ENCODE assay signal across 20 cellular contexts in genomic region chr13:74324338-74324737, GRCh38.
"Had no signal": no experiment of that assay in that cellular context is flagged by ENCODE, and none has a peak within 500 bp of the region (broad histone marks: within the 10 kb centered on the region; RNA-seq: fewer than 3 reads in every experiment).

No MANE protein-coding gene starts in this region.

- H3K36me3 Mint-ChIP-seq: neural progenitor cell; stimulated activated memory B cell treated with anti-CD40 and anti-IgM and Interleukin-4, amounts not matched to agents 10 μg/mL and 1 μg/mL and 100 μg/mL, for 72 hours had no signal

- H3K27ac Mint-ChIP-seq: immature natural killer cell; naive thymus-derived CD8-positive, alpha-beta T cell; nephron progenitor cell; stimulated activated memory B cell treated with anti-CD40 and anti-IgM and Interleukin-4, amounts not matched to agents 10 μg/mL and 1 μg/mL and 100 μg/mL, for 72 hours had no signal

- H3K4me1 Mint-ChIP-seq: immature natural killer cell; stimulated activated memory B cell treated with anti-CD40 and anti-IgM and Interleukin-4, amounts not matched to agents 10 μg/mL and 1 μg/mL and 100 μg/mL, for 72 hours had no signal

- H3K4me3 Mint-ChIP-seq: immature natural killer cell; naive thymus-derived CD8-positive, alpha-beta T cell; nephron progenitor cell; neural progenitor cell; stimulated activated memory B cell treated with anti-CD40 and anti-IgM and Interleukin-4, amounts not matched to agents 10 μg/mL and 1 μg/mL and 100 μg/mL, for 72 hours had no signal

- H3K9me3 Mint-ChIP-seq: nephron progenitor cell; neural progenitor cell; stimulated activated memory B cell treated with anti-CD40 and anti-IgM and Interleukin-4, amounts not matched to agents 10 μg/mL and 1 μg/mL and 100 μg/mL, for 72 hours had no signal

- DNase-seq: immature natural killer cell; kidney; left colon; left lung; lower lobe of right lung; mesenchymal stem cell; naive thymus-derived CD8-positive, alpha-beta T cell; nephron progenitor cell; psoas muscle; right lobe of liver; stimulated activated CD4-positive, alpha-beta T cell treated with anti-CD3 and anti-CD28 coated beads, Interleukin-1b, Interleukin-23, amount 100 ng/mL, for 48 hours; stimulated activated CD4-positive, alpha-beta T cell treated with anti-CD3 and anti-CD28 coated beads, Interleukin-2, amount 100 ng/mL, for 48 hours; stimulated activated CD4-positive, alpha-beta T cell treated with anti-CD3 and anti-CD28 coated beads, Interleukin-4, amount 100 ng/mL, for 4 hours; stimulated activated CD8-positive, alpha-beta memory T cell treated with anti-CD3 and anti-CD28 coated beads, Interleukin-4, amount 100 ng/mL, for 48 hours; stimulated activated naive CD8-positive, alpha-beta T cell treated with anti-CD3 and anti-CD28 coated beads, Interleukin-15, Interleukin-2, amounts not matched to agents 100 U/mL and 50 U/mL, for 24 hours; tibial artery; trophoblast cell; uterus had no signal
